In genomic region chr16:50627419-50627818, GRCh38 we compare ENCODE assay signal across 9 cellular contexts. TPM values are rescaled to one million over a fixed set of nuclear protein-coding genes. Genes with fewer than 3 reads are reported as not detected.
DNase-seq lines count a peak whose midpoint lies in the region; ATAC-seq and TF ChIP-seq lines count a peak whose summit lies in the region.
"Had no signal": no experiment of that assay in that cellular context is flagged by ENCODE, and none has a peak within 500 bp of the region (broad histone marks: within the 10 kb centered on the region; RNA-seq: fewer than 3 reads in every experiment).

No MANE protein-coding gene starts in this region.

- peak; percentile 53 for TF ChIP-seq CTCF in GM10266 (IDR thresholded peaks at IDR 0.05; ENCODE audit: control insufficient read depth, insufficient read depth, low read depth, missing control alignments)
- peak; percentile 58 for TF ChIP-seq CTCF in OCI-LY3 (IDR thresholded peaks at IDR 0.05; ENCODE audit: low read depth, low read length)
- TF ChIP-seq CTCF in astrocyte of the cerebellum (IDR thresholded peaks at IDR 0.05; ENCODE audit: low read depth, low read length, missing control alignments): peak; percentile 44
- TF ChIP-seq CTCF in lung (IDR thresholded peaks at IDR 0.05; ENCODE audit: control extremely low read depth, extremely low read depth): no peak
- peak; percentile 28 to 40 (median 38) for TF ChIP-seq CTCF in testis (IDR thresholded peaks at IDR 0.05)
- TF ChIP-seq CTCF in smooth muscle cell (IDR thresholded peaks at IDR 0.05; ENCODE audit: borderline replicate concordance, insufficient read depth, poor library complexity, severe bottlenecking): no peak

- H3K9me3 ChIP-seq in OCI-LY3 (ENCODE audit: insufficient read depth, low read length) (no peaks in the 10 kb centered on the region), lung (ENCODE audit: control insufficient read depth in 2 of 2, insufficient read depth in 1 of 2, low read length in 1 of 2) (no peaks in the 10 kb centered on the region), testis (no peaks in the 10 kb centered on the region), smooth muscle cell (replicated peaks; ENCODE audit: low read depth) (no peaks in the 10 kb centered on the region)

- H3K27ac ChIP-seq in OCI-LY3 (ENCODE audit: low read length) (no peak overlapping the region), lung (ENCODE audit: low read depth in 1 of 2, low read length in 1 of 2) (no peak overlapping the region), testis (no peak overlapping the region), smooth muscle cell (ENCODE audit: low read depth) (no peak overlapping the region)

- H4K20me1 ChIP-seq in OCI-LY3 (ENCODE audit: insufficient read depth, low read length) (no peaks in the 10 kb centered on the region), smooth muscle cell (ENCODE audit: low read depth) (no peaks in the 10 kb centered on the region)

- H3K79me2 ChIP-seq in OCI-LY3 (ENCODE audit: low read length): no peaks in the 10 kb centered on the region
- H3K79me2 ChIP-seq in smooth muscle cell (ENCODE audit: low read depth): no peaks in the 10 kb centered on the region

- in situ Hi-C loops in astrocyte of the cerebellum (cut with HindIII; ENCODE audit: low sequenced_read_pairs): no loop called here

- no peaks in the 10 kb centered on the region for H3F3A ChIP-seq in smooth muscle cell (ENCODE audit: low read depth)

- TF ChIP-seq POLR2A in testis (IDR thresholded peaks at IDR 0.05): no peak

- H3K4me2 ChIP-seq in OCI-LY3 (ENCODE audit: low read length): peak overlapping the region; percentile 38
- no peak overlapping the region for H3K4me2 ChIP-seq in smooth muscle cell

- H3K27me3 ChIP-seq in OCI-LY3 (ENCODE audit: low read depth, low read length): no peaks in the 10 kb centered on the region
- H3K27me3 ChIP-seq in lung (ENCODE audit: control insufficient read depth, insufficient read depth): no peaks in the 10 kb centered on the region
- H3K27me3 ChIP-seq in testis: no peaks in the 10 kb centered on the region
- H3K27me3 ChIP-seq in smooth muscle cell (ENCODE audit: low read depth): no peaks in the 10 kb centered on the region

- peak; percentile 17 for ATAC-seq in lung (ENCODE audit: insufficient read depth, low FRiP score)

- intact Hi-C loops in testis (cut with DNase I; ENCODE audit: low total_unique reads): no loop called here

- no peaks in the 10 kb centered on the region for H3K36me3 ChIP-seq in OCI-LY3 (replicated peaks; ENCODE audit: low read depth, low read length)
- no peaks in the 10 kb centered on the region for H3K36me3 ChIP-seq in lung (ENCODE audit: control insufficient read depth in 2 of 2, insufficient read depth in 2 of 2, low read length in 2 of 2)
- H3K36me3 ChIP-seq in testis (ENCODE audit: low read depth, missing control alignments): no peaks in the 10 kb centered on the region
- H3K36me3 ChIP-seq in smooth muscle cell (ENCODE audit: low read depth): no peaks in the 10 kb centered on the region

- peaks cover 13% of the 10 kb centered on the region for H3K4me1 ChIP-seq in OCI-LY3 (ENCODE audit: low read length)
- H3K4me1 ChIP-seq in lung (ENCODE audit: control insufficient read depth in 2 of 2, insufficient read depth in 2 of 2, low read length in 2 of 2): no peaks in the 10 kb centered on the region
- H3K4me1 ChIP-seq in testis: no peaks in the 10 kb centered on the region
- H3K4me1 ChIP-seq in smooth muscle cell (ENCODE audit: low read depth): no peaks in the 10 kb centered on the region

- H3K9ac ChIP-seq in OCI-LY3 (ENCODE audit: low read length) (peak overlapping the region; percentile 4; the same call in 1 of the 2 replicates), smooth muscle cell (ENCODE audit: low read depth) (no peak overlapping the region)

- H3K4me3 ChIP-seq in OCI-LY3 (ENCODE audit: low read length) (peak overlapping the region; percentile 18; the same call in 1 of the 2 replicates), astrocyte of the cerebellum (ENCODE audit: low read depth, low read length) (no peak overlapping the region), lung (no peak overlapping the region), testis (no peak overlapping the region), smooth muscle cell (no peak overlapping the region)

- H2AFZ ChIP-seq in OCI-LY3 (ENCODE audit: low read depth, low read length) (0 out of 2 replicates have a peak overlapping the region, but pooled peaks have one; percentile 20), smooth muscle cell (ENCODE audit: low read depth) (no peak overlapping the region)

- WGBS in lung, 2 donors: 11 to 16% methylated on average over 10 of the region's 10 CpGs
- WGBS in testis, 2 donors: 12 to 36% methylated on average over 7 to 10 of the region's 10 CpGs
- WGBS in smooth muscle cell (ENCODE audit: low lambda C conversion rate): 82% methylated on average over 10 of the region's 10 CpGs

- peak; percentile 64 for DNase-seq in GM10266 (ENCODE audit: extremely low spot score)
- DNase-seq in astrocyte of the cerebellum (ENCODE audit: low read depth): no peak
- DNase-seq in lung (ENCODE audit: low spot score): no peak
- DNase-seq in testis: peak; percentile 72
- no peak for DNase-seq in smooth muscle cell (lab: John Stamatoyannopoulos, UW; ENCODE audit: unreplicated experiment)
- DNase-seq in NCI-H2107 treated with DMSO at 0.1 percent for 48 hours (lab: John Stamatoyannopoulos, UW; ENCODE audit: unreplicated experiment): no peak
- DNase-seq in GF-D8 (lab: John Stamatoyannopoulos, UW): no peak
- DNase-seq: IMR-90 had no signal

RNA-seq across cellular contexts. Expression of gene SNX20, which starts 53.7 kb away (rescaled TPM):
- total RNA-seq in lung (10 to 100 TPM in 1 of 2 donors, 1 to 10 TPM in 1; 3.1 to 14.8 TPM), testis (1 to 10 TPM in 1 of 2 donors, under 1 TPM in 1; 0.63 to 1.8 TPM), smooth muscle cell (not detected in 2 replicates)
- polyA plus RNA-seq in lung (10 to 100 TPM in 1 of 2 donors, 1 to 10 TPM in 1; 4.1 to 14.9 TPM), testis (ENCODE audit: insufficient read depth, low read depth, low replicate concordance) (2.1 TPM), smooth muscle cell (not detected in 2 replicates)
- total RNA-seq: IMR-90 had no signal
- polyA plus RNA-seq: IMR-90 had no signal

Comparison
In these comparisons a context has a peak if more than half of its experiments do, and no peak if none do; other contexts are left out.
1. DNase-seq: peak in GM10266 (single experiment) and testis (single experiment); none in astrocyte of the cerebellum (single experiment), lung (single experiment), smooth muscle cell (single experiment), NCI-H2107 treated with DMSO at 0.1 percent for 48 hours (single experiment) and GF-D8 (single experiment).
2. CTCF ChIP-seq: peak in GM10266 (single experiment), OCI-LY3 (single experiment), astrocyte of the cerebellum (single experiment) and testis (3 of 3); none in lung (single experiment) and smooth muscle cell (single experiment).